1 cellular context compared by ENCODE assay signal in genomic region chr5:134113908-134114875, GRCh38.
TF ChIP-seq lines count a peak whose summit lies in the region.

TSS of gene TCF7 (plus strand) at chr5:134114681. CDS start at chr5:134114907, 226 bp downstream.

TF ChIP-seq in HEK293, 187 proteins besides CTCF, POLR2A, EP300 and RAD21 (continued from another document):
- peak; percentile 95 for TF ChIP-seq TCF7L2 (IDR thresholded peaks at IDR 0.05; ENCODE audit: borderline replicate concordance, low read depth, low read length)
- TF ChIP-seq SCRT1 (tag by site-specific recombination; IDR thresholded peaks at IDR 0.05; ENCODE audit: borderline replicate concordance): no peak
- no peak for TF ChIP-seq RBAK (tag by site-specific recombination; IDR thresholded peaks at IDR 0.05)
- TF ChIP-seq ZNF341 (tag by site-specific recombination; IDR thresholded peaks at IDR 0.05; ENCODE audit: low read depth): peak; percentile 72
- 0 out of 2 replicates have a peak, but pooled peaks have one; percentile 26 for TF ChIP-seq ZNF792 (tag by site-specific recombination; IDR thresholded peaks at IDR 0.05)
- TF ChIP-seq ZBTB48 (tag by site-specific recombination; IDR thresholded peaks at IDR 0.05): 0 out of 2 replicates have a peak, but pooled peaks have one; percentile 36
- peak; percentile 99 for TF ChIP-seq ZNF18 (tag by site-specific recombination; IDR thresholded peaks at IDR 0.05)
- TF ChIP-seq SP2 (tag by site-specific recombination; IDR thresholded peaks at IDR 0.05): peak; percentile 57
- peak; percentile 31 for TF ChIP-seq ZBTB26 (tag by site-specific recombination; optimal IDR thresholded peaks at IDR 0.05)
- peak; percentile 65; the same call in 1 of the 2 replicates for TF ChIP-seq ZNF335 (tag by site-specific recombination; conservative IDR thresholded peaks at IDR 0.05)
- TF ChIP-seq KLF1 (tag by site-specific recombination; IDR thresholded peaks at IDR 0.05): peak; percentile 75
- TF ChIP-seq KLF9 (tag by site-specific recombination; IDR thresholded peaks at IDR 0.05; ENCODE audit: low read depth): peak; percentile 72
- TF ChIP-seq MYNN (tag by site-specific recombination; IDR thresholded peaks at IDR 0.05; ENCODE audit: borderline replicate concordance): no peak
- TF ChIP-seq ZBTB6 (tag by site-specific recombination; IDR thresholded peaks at IDR 0.05): no peak
- 0 out of 2 replicates have a peak, but pooled peaks have one; percentile 47 for TF ChIP-seq KLF8 (tag by site-specific recombination; IDR thresholded peaks at IDR 0.05)
